41 cellular contexts compared by ENCODE assay signal in genomic region chr6:151862461-151862860, GRCh38. TPM values are rescaled to one million over a fixed set of nuclear protein-coding genes. Genes with fewer than 3 reads are reported as not detected.
"Had no signal": no experiment of that assay in that cellular context is flagged by ENCODE, and none has a peak within 500 bp of the region (broad histone marks: within the 10 kb centered on the region; RNA-seq: fewer than 3 reads in every experiment).

No MANE protein-coding gene starts in this region.

- H3K4me3 Mint-ChIP-seq: activated naive CD4-positive, alpha-beta T cell treated with anti-CD3 and anti-CD28 coated beads for 36 hours; activated naive CD4-positive, alpha-beta T cell treated with anti-CD3 and anti-CD28 coated beads, Interleukin-2, amount 10 ng/mL, durations not matched to agents 7 days and 5 days; activated naive CD4-positive, alpha-beta T cell treated with anti-CD3 and anti-CD28 coated beads, Interleukin-2, amount 50 U/mL, for 24 hours; activated naive CD8-positive, alpha-beta T cell; activated naive CD8-positive, alpha-beta T cell treated with anti-CD3 and anti-CD28 coated beads for 36 hours; activated naive CD8-positive, alpha-beta T cell treated with anti-CD3 and anti-CD28 coated beads, Interleukin-2, amount 10 ng/mL, durations not matched to agents 7 days and 5 days; activated naive CD8-positive, alpha-beta T cell treated with anti-CD3 and anti-CD28 coated beads, Interleukin-2, amount 50 U/mL, for 24 hours; activated T-cell treated with anti-CD3 and anti-CD28 coated beads, Interleukin-2, amount 50 U/mL, for 24 hours; activated T-cell treated with anti-CD3 and anti-CD28 coated beads, Interleukin-2, amount 50 U/mL, for 4 hours; activated T-cell treated with anti-CD3 and anti-CD28 coated beads, Interleukin-2, amount 50 U/mL, for 72 hours; activated T-helper 1 cell treated with anti-CD3 and anti-CD28 coated beads, Interleukin-12 subunit alpha, Interleukin-12 subunit beta, Interleukin-2, Interleukin-4 antibody, amounts not matched to agents 30 ng/mL and 10 ng/mL and 1 ng/mL, durations not matched to agents 14 hours and 24 hours and 36 hours; activated T-helper 17 cell treated with anti-CD3 and anti-CD28 coated beads, Interleukin-2, amount 50 U/mL, for 72 hours; brain; central memory CD8-positive, alpha-beta T cell had no signal

- H3K4me3 ChIP-seq: adrenal gland, ascending aorta, body of pancreas, breast epithelium, cardiac muscle cell had no signal

- FAIRE-seq: astrocyte, bronchial epithelial cell had no signal

- ATAC-seq: activated naive CD4-positive, alpha-beta T cell treated with anti-CD3 and anti-CD28 coated beads, Interleukin-2, amount 50 U/mL, for 72 hours; activated naive CD8-positive, alpha-beta T cell treated with anti-CD3 and anti-CD28 coated beads, Interleukin-2, amount 50 U/mL, for 24 hours; activated T-cell treated with anti-CD3 and anti-CD28 coated beads, Interleukin-2, amount 50 U/mL, for 4 hours; activated T-cell treated with anti-CD3 and anti-CD28 coated beads, Interleukin-2, amount 50 U/mL, for 72 hours; activated T-helper 17 cell treated with anti-CD3 and anti-CD28 coated beads, Interleukin-2, amount 50 U/mL, for 72 hours; body of pancreas had no signal

- H3K27me3 ChIP-seq: adrenal gland, ascending aorta, body of pancreas, brain microvascular endothelial cell, breast epithelium, cardiac muscle cell had no signal

- H3K27ac ChIP-seq: adrenal gland, ascending aorta, body of pancreas, brain microvascular endothelial cell, breast epithelium, cardiac muscle cell had no signal

- H3K4me1 Mint-ChIP-seq: activated naive CD4-positive, alpha-beta T cell treated with anti-CD3 and anti-CD28 coated beads, Interleukin-2, amount 10 ng/mL, durations not matched to agents 7 days and 5 days; activated naive CD4-positive, alpha-beta T cell treated with anti-CD3 and anti-CD28 coated beads, Interleukin-2, amount 50 U/mL, for 24 hours; activated naive CD8-positive, alpha-beta T cell treated with anti-CD3 and anti-CD28 coated beads for 36 hours; activated naive CD8-positive, alpha-beta T cell treated with anti-CD3 and anti-CD28 coated beads, Interleukin-2, amount 10 ng/mL, durations not matched to agents 7 days and 5 days; activated naive CD8-positive, alpha-beta T cell treated with anti-CD3 and anti-CD28 coated beads, Interleukin-2, amount 50 U/mL, for 24 hours; activated T-helper 17 cell treated with anti-CD3 and anti-CD28 coated beads, Interleukin-2, amount 50 U/mL, for 72 hours; brain; central memory CD8-positive, alpha-beta T cell had no signal

- H3K27me3 Mint-ChIP-seq: activated naive CD4-positive, alpha-beta T cell treated with anti-CD3 and anti-CD28 coated beads, Interleukin-2, amount 10 ng/mL, durations not matched to agents 7 days and 5 days; activated naive CD4-positive, alpha-beta T cell treated with anti-CD3 and anti-CD28 coated beads, Interleukin-2, amount 50 U/mL, for 24 hours; activated naive CD8-positive, alpha-beta T cell treated with anti-CD3 and anti-CD28 coated beads for 36 hours; activated naive CD8-positive, alpha-beta T cell treated with anti-CD3 and anti-CD28 coated beads, Interleukin-2, amount 50 U/mL, for 24 hours; central memory CD8-positive, alpha-beta T cell had no signal

- H3K36me3 ChIP-seq: adrenal gland, ascending aorta, brain microvascular endothelial cell, breast epithelium, cardiac muscle cell had no signal

- H3K4me1 ChIP-seq: adrenal gland, ascending aorta, body of pancreas, breast epithelium had no signal

- H3K9me3 Mint-ChIP-seq: activated naive CD4-positive, alpha-beta T cell treated with anti-CD3 and anti-CD28 coated beads, Interleukin-2, amount 10 ng/mL, durations not matched to agents 7 days and 5 days; activated naive CD4-positive, alpha-beta T cell treated with anti-CD3 and anti-CD28 coated beads, Interleukin-2, amount 50 U/mL, for 24 hours; activated naive CD8-positive, alpha-beta T cell treated with anti-CD3 and anti-CD28 coated beads for 36 hours; activated naive CD8-positive, alpha-beta T cell treated with anti-CD3 and anti-CD28 coated beads, Interleukin-2, amount 50 U/mL, for 24 hours; activated T-cell treated with anti-CD3 and anti-CD28 coated beads, Interleukin-2, amount 50 U/mL, for 4 hours; activated T-helper 1 cell treated with anti-CD3 and anti-CD28 coated beads, Interleukin-12 subunit alpha, Interleukin-12 subunit beta, Interleukin-2, Interleukin-4 antibody, amounts not matched to agents 30 ng/mL and 10 ng/mL and 1 ng/mL, durations not matched to agents 14 hours and 24 hours and 36 hours; activated T-helper 17 cell treated with anti-CD3 and anti-CD28 coated beads, Interleukin-2, amount 50 U/mL, for 72 hours; activated T-helper 2 cell treated with anti-CD3 and anti-CD28 coated beads, Interferon-gamma antibody, Interleukin-2, Interleukin-4, amounts not matched to agents 10 μg/mL and 5 μg/mL and 100 μg/mL, durations not matched to agents 14 hours and 24 hours and 36 hours; central memory CD8-positive, alpha-beta T cell had no signal

- H3K27ac Mint-ChIP-seq: activated naive CD4-positive, alpha-beta T cell treated with anti-CD3 and anti-CD28 coated beads for 36 hours; activated naive CD4-positive, alpha-beta T cell treated with anti-CD3 and anti-CD28 coated beads, Interleukin-2, amount 10 ng/mL, durations not matched to agents 7 days and 5 days; activated naive CD4-positive, alpha-beta T cell treated with anti-CD3 and anti-CD28 coated beads, Interleukin-2, amount 50 U/mL, for 24 hours; activated naive CD4-positive, alpha-beta T cell treated with anti-CD3 and anti-CD28 coated beads, Interleukin-2, amount 50 U/mL, for 72 hours; activated naive CD8-positive, alpha-beta T cell; activated naive CD8-positive, alpha-beta T cell treated with anti-CD3 and anti-CD28 coated beads for 36 hours; activated naive CD8-positive, alpha-beta T cell treated with anti-CD3 and anti-CD28 coated beads, Interleukin-2, amount 10 ng/mL, durations not matched to agents 7 days and 5 days; activated naive CD8-positive, alpha-beta T cell treated with anti-CD3 and anti-CD28 coated beads, Interleukin-2, amount 50 U/mL, for 24 hours; activated T-cell treated with anti-CD3 and anti-CD28 coated beads, Interleukin-2, amount 50 U/mL, for 24 hours; activated T-cell treated with anti-CD3 and anti-CD28 coated beads, Interleukin-2, amount 50 U/mL, for 72 hours; activated T-helper 1 cell treated with anti-CD3 and anti-CD28 coated beads, Interleukin-12 subunit alpha, Interleukin-12 subunit beta, Interleukin-2, Interleukin-4 antibody, amounts not matched to agents 30 ng/mL and 10 ng/mL and 1 ng/mL, durations not matched to agents 14 hours and 24 hours and 36 hours; activated T-helper 17 cell treated with anti-CD3 and anti-CD28 coated beads, Interleukin-2, amount 50 U/mL, for 72 hours; activated T-helper 2 cell treated with anti-CD3 and anti-CD28 coated beads, Interferon-gamma antibody, Interleukin-2, Interleukin-4, amounts not matched to agents 10 μg/mL and 5 μg/mL and 100 μg/mL, durations not matched to agents 14 hours and 24 hours and 36 hours; brain had no signal

- DNase-seq: activated effector memory CD4-positive, alpha-beta T cell treated with anti-CD3 and anti-CD28 coated beads, Interleukin-2, amount 50 U/mL, for 16 hours; activated effector memory CD4-positive, alpha-beta T cell treated with Interleukin-2 at 50 U/mL for 16 hours; activated gamma-delta T cell; activated gamma-delta T cell treated with Interleukin-2 at 50 U/mL for 16 hours; activated naive CD4-positive, alpha-beta T cell; activated naive CD4-positive, alpha-beta T cell treated with anti-CD3 and anti-CD28 coated beads for 36 hours; activated naive CD4-positive, alpha-beta T cell treated with anti-CD3 and anti-CD28 coated beads, Interleukin-2, amount 10 ng/mL, durations not matched to agents 7 days and 5 days; activated naive CD4-positive, alpha-beta T cell treated with anti-CD3 and anti-CD28 coated beads, Interleukin-2, amount 50 U/mL, for 16 hours; activated naive CD4-positive, alpha-beta T cell treated with Interleukin-2 at 50 U/mL for 16 hours; activated naive CD8-positive, alpha-beta T cell treated with anti-CD3 and anti-CD28 coated beads for 36 hours; activated naive CD8-positive, alpha-beta T cell treated with anti-CD3 and anti-CD28 coated beads, Interleukin-2, amount 10 ng/mL, durations not matched to agents 7 days and 5 days; activated naive CD8-positive, alpha-beta T cell treated with anti-CD3 and anti-CD28 coated beads, Interleukin-2, amount 50 U/mL, for 24 hours; activated T-cell treated with anti-CD3 and anti-CD28 coated beads, Interleukin-2, amount 50 U/mL, for 1 hour; activated T-cell treated with anti-CD3 and anti-CD28 coated beads, Interleukin-2, amount 50 U/mL, for 24 hours; activated T-cell treated with anti-CD3 and anti-CD28 coated beads, Interleukin-2, amount 50 U/mL, for 4 hours; activated T-cell treated with anti-CD3 and anti-CD28 coated beads, Interleukin-2, amount 50 U/mL, for 48 hours; activated T-cell treated with anti-CD3 and anti-CD28 coated beads, Interleukin-2, amount 50 U/mL, for 72 hours; adrenal gland; amniotic stem cell; amygdala; anterior cingulate cortex; aorta; body of pancreas; brain microvascular endothelial cell; caudate nucleus; central memory CD4-positive, alpha-beta T cell; cerebellar nuclear complex had no signal

- H3K36me3 Mint-ChIP-seq: activated naive CD4-positive, alpha-beta T cell treated with anti-CD3 and anti-CD28 coated beads, Interleukin-2, amount 10 ng/mL, durations not matched to agents 7 days and 5 days; activated naive CD8-positive, alpha-beta T cell; activated naive CD8-positive, alpha-beta T cell treated with anti-CD3 and anti-CD28 coated beads for 36 hours; activated naive CD8-positive, alpha-beta T cell treated with anti-CD3 and anti-CD28 coated beads, Interleukin-2, amount 10 ng/mL, durations not matched to agents 7 days and 5 days; brain had no signal

- H3K9me3 ChIP-seq: adrenal gland, ascending aorta, body of pancreas, breast epithelium had no signal

RNA-seq across cellular contexts. Expression of gene ESR1, which starts 55.0 kb away (rescaled TPM):
- total RNA-seq: activated T-helper 2 cell treated with anti-CD3 and anti-CD28 coated beads, Interferon-gamma antibody, Interleukin-2, Interleukin-4, amounts not matched to agents 10 μg/mL and 5 μg/mL and 100 μg/mL, durations not matched to agents 14 hours and 24 hours and 36 hours; chondrocyte had no signal
